7 cellular contexts compared by ENCODE assay signal in genomic region chr4:189942338-189942737, GRCh38. TPM values are rescaled to one million over a fixed set of nuclear protein-coding genes. Genes with fewer than 3 reads are reported as not detected.
A peak's percentile ranks its signal among the peaks of the same experiment; 100 is the strongest.
DNase-seq lines count a peak whose midpoint lies in the region; ATAC-seq, FAIRE-seq and TF ChIP-seq lines count a peak whose summit lies in the region.
"Not testable (repeated sequence)": the region's sequence is repeated elsewhere in the genome, so short reads cannot be mapped to it uniquely, and the experiment has no call there.

No MANE protein-coding gene starts in this region.

- not testable (repeated sequence) for H3K27me3 ChIP-seq in CD4-positive, alpha-beta memory T cell (ENCODE audit: insufficient read depth, low read length); HL-60 (ENCODE audit: insufficient read depth, poor library complexity, severe bottlenecking); keratinocyte (ENCODE audit: control insufficient read depth, extremely low read depth, insufficient read depth, low read length); neural progenitor cell

- TF ChIP-seq CTCF in HL-60 (IDR thresholded peaks at IDR 0.05; ENCODE audit: insufficient read depth, low read length); MCF 10A (IDR thresholded peaks at IDR 0.05; ENCODE audit: unreplicated experiment); keratinocyte (optimal IDR thresholded peaks at IDR 0.05 in 1 of 3, IDR thresholded peaks at IDR 0.05 in 1 of 3, conservative IDR thresholded peaks at IDR 0.05 in 1 of 3; ENCODE audit: extremely low read depth in 1 of 3, insufficient read depth in 2 of 3, low read length in 3 of 3); neural progenitor cell (IDR thresholded peaks at IDR 0.05): not testable (repeated sequence)

- H4K20me1 ChIP-seq in keratinocyte (ENCODE audit: control insufficient read depth, extremely low read depth, insufficient read depth, low read length); neural progenitor cell (ENCODE audit: low read depth): not testable (repeated sequence)

- H3K4me2 ChIP-seq in keratinocyte (ENCODE audit: control insufficient read depth, extremely low read depth, insufficient read depth, low read depth, low read length) = peak overlapping the region; percentile 84
- not testable (repeated sequence) for H3K4me2 ChIP-seq in neural progenitor cell

- not testable (repeated sequence) for H3F3A ChIP-seq in neural progenitor cell (ENCODE audit: low read depth)

- H3K79me2 ChIP-seq in keratinocyte (ENCODE audit: control insufficient read depth, insufficient read depth, low read length) (peaks cover 25% of the 10 kb centered on the region), neural progenitor cell (ENCODE audit: low read depth) (peaks cover 63% of the 10 kb centered on the region)

- intact Hi-C loops in CD4-positive, alpha-beta memory T cell (cut with micrococcal nuclease); activated T-helper 1 cell treated with anti-CD3 and anti-CD28 coated beads, Interleukin-12 subunit alpha, Interleukin-12 subunit beta, Interleukin-2, Interleukin-4 antibody, amounts not matched to agents 30 ng/mL and 10 ng/mL and 1 ng/mL, durations not matched to agents 14 hours and 24 hours and 36 hours (cut with micrococcal nuclease); MCF 10A (cut with micrococcal nuclease): not testable (repeated sequence)

- not testable (repeated sequence) for H3K27me3 Mint-ChIP-seq in CD4-positive, alpha-beta memory T cell; T-helper 17 cell; activated T-helper 1 cell treated with anti-CD3 and anti-CD28 coated beads, Interleukin-12 subunit alpha, Interleukin-12 subunit beta, Interleukin-2, Interleukin-4 antibody, amounts not matched to agents 30 ng/mL and 10 ng/mL and 1 ng/mL, durations not matched to agents 14 hours and 24 hours and 36 hours (ENCODE audit: insufficient read depth); MCF 10A (ENCODE audit: insufficient read depth, unreplicated experiment); neural progenitor cell (ENCODE audit: insufficient read depth, low read depth)

- H3K9me3 ChIP-seq in CD4-positive, alpha-beta memory T cell (ENCODE audit: control insufficient read depth in 1 of 2, low read length in 2 of 2); T-helper 17 cell (ENCODE audit: control insufficient read depth, low read length, poor library complexity, severe bottlenecking); keratinocyte (ENCODE audit: control insufficient read depth, low read depth, low read length); neural progenitor cell (ENCODE audit: low read depth): not testable (repeated sequence)

- CTCF ChIA-PET in CD4-positive, alpha-beta memory T cell (lab: Charles Lee; ENCODE audit: partially characterized antibody); MCF 10A (lab: Yijun Ruan, JAX): not testable (repeated sequence)

- ATAC-seq in T-helper 17 cell = not testable (repeated sequence)

- peaks cover 24 to 43% of the 10 kb centered on the region in 2 donors for H3K36me3 Mint-ChIP-seq in CD4-positive, alpha-beta memory T cell
- H3K36me3 Mint-ChIP-seq in T-helper 17 cell (ENCODE audit: low read depth) = not testable (repeated sequence)
- H3K36me3 Mint-ChIP-seq in activated T-helper 1 cell treated with anti-CD3 and anti-CD28 coated beads, Interleukin-12 subunit alpha, Interleukin-12 subunit beta, Interleukin-2, Interleukin-4 antibody, amounts not matched to agents 30 ng/mL and 10 ng/mL and 1 ng/mL, durations not matched to agents 14 hours and 24 hours and 36 hours (ENCODE audit: low read depth) = peaks cover 33% of the 10 kb centered on the region
- H3K36me3 Mint-ChIP-seq in MCF 10A (ENCODE audit: insufficient read depth, unreplicated experiment) = peaks cover 35% of the 10 kb centered on the region
- peaks cover 10% of the 10 kb centered on the region for H3K36me3 Mint-ChIP-seq in neural progenitor cell

- peak overlapping the region in 4 of 7 donors; percentile 65 to 98 (median 84) for H3K27ac Mint-ChIP-seq in CD4-positive, alpha-beta memory T cell
- H3K27ac Mint-ChIP-seq in T-helper 17 cell = peak overlapping the region; percentile 32
- peak overlapping the region; percentile 68 for H3K27ac Mint-ChIP-seq in activated T-helper 1 cell treated with anti-CD3 and anti-CD28 coated beads, Interleukin-12 subunit alpha, Interleukin-12 subunit beta, Interleukin-2, Interleukin-4 antibody, amounts not matched to agents 30 ng/mL and 10 ng/mL and 1 ng/mL, durations not matched to agents 14 hours and 24 hours and 36 hours
- peak overlapping the region; percentile 84 for H3K27ac Mint-ChIP-seq in MCF 10A (ENCODE audit: low read depth, unreplicated experiment)
- H3K27ac Mint-ChIP-seq in neural progenitor cell = not testable (repeated sequence)

- not testable (repeated sequence) for H3K4me3 ChIP-seq in CD4-positive, alpha-beta memory T cell (ENCODE audit: low read length in 2 of 2); HL-60 (replicated peaks; ENCODE audit: insufficient read depth, low read length); keratinocyte (ENCODE audit: control insufficient read depth in 2 of 3, extremely low read depth in 1 of 3, insufficient read depth in 2 of 3, low read depth in 1 of 3, low read length in 3 of 3); neural progenitor cell

- not testable (repeated sequence) for H2AFZ ChIP-seq in keratinocyte (ENCODE audit: control insufficient read depth, low read length); neural progenitor cell (replicated peaks)

- not testable (repeated sequence) for DNase-seq in CD4-positive, alpha-beta memory T cell; HL-60 (ENCODE audit: low read depth in 1 of 2, low spot score in 1 of 2); T-helper 17 cell; activated T-helper 1 cell treated with anti-CD3 and anti-CD28 coated beads, Interleukin-12 subunit alpha, Interleukin-12 subunit beta, Interleukin-2, Interleukin-4 antibody, amounts not matched to agents 30 ng/mL and 10 ng/mL and 1 ng/mL, durations not matched to agents 14 hours and 24 hours and 36 hours (ENCODE audit: low spot score); MCF 10A (ENCODE audit: unreplicated experiment); keratinocyte (ENCODE audit: low read depth, low spot score); neural progenitor cell (ENCODE audit: low spot score)

- H3K9me1 ChIP-seq in keratinocyte (ENCODE audit: control insufficient read depth, extremely low read depth, insufficient read depth, low read length) = not testable (repeated sequence)

- H3K4me3 Mint-ChIP-seq in CD4-positive, alpha-beta memory T cell = peak overlapping the region; percentile 66 to 82 (median 78)
- H3K4me3 Mint-ChIP-seq in T-helper 17 cell = peak overlapping the region; percentile 88
- H3K4me3 Mint-ChIP-seq in activated T-helper 1 cell treated with anti-CD3 and anti-CD28 coated beads, Interleukin-12 subunit alpha, Interleukin-12 subunit beta, Interleukin-2, Interleukin-4 antibody, amounts not matched to agents 30 ng/mL and 10 ng/mL and 1 ng/mL, durations not matched to agents 14 hours and 24 hours and 36 hours = peak overlapping the region; percentile 80
- H3K4me3 Mint-ChIP-seq in MCF 10A (ENCODE audit: unreplicated experiment) = peak overlapping the region; percentile 87
- H3K4me3 Mint-ChIP-seq in neural progenitor cell = peak overlapping the region; percentile 87

- POLR2A ChIA-PET in CD4-positive, alpha-beta memory T cell (lab: Charles Lee; ENCODE audit: partially characterized antibody); MCF 10A (lab: Yijun Ruan, JAX): not testable (repeated sequence)

- H3K27ac ChIP-seq in CD4-positive, alpha-beta memory T cell (ENCODE audit: low read depth, low read length); keratinocyte (ENCODE audit: control insufficient read depth, insufficient read depth, low read length); neural progenitor cell: not testable (repeated sequence)
- H3K27ac ChIP-seq in HL-60 (replicated peaks) = 0 out of 2 replicates have a peak overlapping the region, but pooled peaks have one; percentile 13

- dilution Hi-C loops in keratinocyte (cut with MboI; ENCODE audit: extremely low pct_ligation_motif_present, low sequenced_read_pairs) = not testable (repeated sequence)

- FAIRE-seq in keratinocyte (lab: Jason Lieb, UNC) = not testable (repeated sequence)

- peaks cover 0 to 10% (median 2%) of the 10 kb centered on the region in 8 donors for H3K9me3 Mint-ChIP-seq in CD4-positive, alpha-beta memory T cell
- peaks cover 16% of the 10 kb centered on the region for H3K9me3 Mint-ChIP-seq in activated T-helper 1 cell treated with anti-CD3 and anti-CD28 coated beads, Interleukin-12 subunit alpha, Interleukin-12 subunit beta, Interleukin-2, Interleukin-4 antibody, amounts not matched to agents 30 ng/mL and 10 ng/mL and 1 ng/mL, durations not matched to agents 14 hours and 24 hours and 36 hours
- not testable (repeated sequence) for H3K9me3 Mint-ChIP-seq in MCF 10A (ENCODE audit: unreplicated experiment); neural progenitor cell

- not testable (repeated sequence) for H3K36me3 ChIP-seq in CD4-positive, alpha-beta memory T cell (ENCODE audit: insufficient read depth, low read length); keratinocyte (ENCODE audit: control insufficient read depth in 2 of 2, extremely low read depth in 1 of 2, insufficient read depth in 2 of 2, low read length in 2 of 2); neural progenitor cell

- H3K4me1 Mint-ChIP-seq in CD4-positive, alpha-beta memory T cell = peaks cover 51 to 79% (median 60%) of the 10 kb centered on the region in 4 donors
- H3K4me1 Mint-ChIP-seq in T-helper 17 cell = peaks cover 37% of the 10 kb centered on the region
- H3K4me1 Mint-ChIP-seq in activated T-helper 1 cell treated with anti-CD3 and anti-CD28 coated beads, Interleukin-12 subunit alpha, Interleukin-12 subunit beta, Interleukin-2, Interleukin-4 antibody, amounts not matched to agents 30 ng/mL and 10 ng/mL and 1 ng/mL, durations not matched to agents 14 hours and 24 hours and 36 hours (ENCODE audit: low read depth) = peaks cover 79% of the 10 kb centered on the region
- H3K4me1 Mint-ChIP-seq in MCF 10A (ENCODE audit: insufficient read depth, unreplicated experiment) = peaks cover 42% of the 10 kb centered on the region
- H3K4me1 Mint-ChIP-seq in neural progenitor cell = peaks cover 13% of the 10 kb centered on the region

- H3K9ac ChIP-seq in keratinocyte (ENCODE audit: control insufficient read depth, extremely low read depth, insufficient read depth, low read length); neural progenitor cell: not testable (repeated sequence)

- H3K4me1 ChIP-seq in CD4-positive, alpha-beta memory T cell (ENCODE audit: insufficient read depth, low read length) = peaks cover 55% of the 10 kb centered on the region
- H3K4me1 ChIP-seq in keratinocyte (ENCODE audit: control insufficient read depth, extremely low read depth, insufficient read depth, low read length); neural progenitor cell: not testable (repeated sequence)

- BruUV-seq in MCF 10A (replicated peaks; lab: Mats Ljungman, UMichigan) = not testable (repeated sequence)

RNA-seq across cellular contexts. Expression of gene FRG1, which starts 1.7 kb away (rescaled TPM):
- total RNA-seq in CD4-positive, alpha-beta memory T cell = 10 to 100 TPM; 59.0 to 62.3 TPM
- polyA plus RNA-seq in CD4-positive, alpha-beta memory T cell = 10 to 100 TPM; 57.8 to 59.2 TPM
- total RNA-seq in T-helper 17 cell (10 to 100 TPM; 38.8 to 54.0 TPM), MCF 10A (2022) (61.5 and 62.9 TPM in 2 replicates), neural progenitor cell (ENCODE audit: low replicate concordance) (42.5 and 127 TPM in 2 replicates)
- 84.4 and 93.4 TPM in 2 replicates for total RNA-seq in activated T-helper 1 cell treated with anti-CD3 and anti-CD28 coated beads, Interleukin-12 subunit alpha, Interleukin-12 subunit beta, Interleukin-2, Interleukin-4 antibody, amounts not matched to agents 30 ng/mL and 10 ng/mL and 1 ng/mL, durations not matched to agents 14 hours and 24 hours and 36 hours
- polyA plus RNA-seq in keratinocyte = 10.4 to 19.8 TPM (median 18.8 TPM) in 3 replicates
- polyA plus RNA-seq in keratinocyte (2011; ENCODE audit: low read depth) = 84.6 TPM
- 16.2 and 19.8 TPM in 2 replicates for polyA plus RNA-seq in keratinocyte (2011; cell fraction: cytosol; rRNA removed)
- polyA plus RNA-seq in keratinocyte (2011; cell fraction: nucleus; rRNA removed) = 10.1 and 19.2 TPM in 2 replicates
- 33.6 and 38.2 TPM in 2 replicates for polyA plus RNA-seq in keratinocyte (2012; ENCODE audit: low replicate concordance)
- polyA minus RNA-seq in keratinocyte = 0.49 to 4.7 TPM (median 2.6 TPM) in 3 replicates
- polyA minus RNA-seq in keratinocyte (2011; cell fraction: cytosol; rRNA and poly(A)+ RNA removed) = 15.0 TPM
- 0.84 and 5.3 TPM in 2 replicates for polyA minus RNA-seq in keratinocyte (2011; cell fraction: nucleus; rRNA and poly(A)+ RNA removed)
